ENCODE assay signal across 9 cellular contexts in the genomic region with DNA sequence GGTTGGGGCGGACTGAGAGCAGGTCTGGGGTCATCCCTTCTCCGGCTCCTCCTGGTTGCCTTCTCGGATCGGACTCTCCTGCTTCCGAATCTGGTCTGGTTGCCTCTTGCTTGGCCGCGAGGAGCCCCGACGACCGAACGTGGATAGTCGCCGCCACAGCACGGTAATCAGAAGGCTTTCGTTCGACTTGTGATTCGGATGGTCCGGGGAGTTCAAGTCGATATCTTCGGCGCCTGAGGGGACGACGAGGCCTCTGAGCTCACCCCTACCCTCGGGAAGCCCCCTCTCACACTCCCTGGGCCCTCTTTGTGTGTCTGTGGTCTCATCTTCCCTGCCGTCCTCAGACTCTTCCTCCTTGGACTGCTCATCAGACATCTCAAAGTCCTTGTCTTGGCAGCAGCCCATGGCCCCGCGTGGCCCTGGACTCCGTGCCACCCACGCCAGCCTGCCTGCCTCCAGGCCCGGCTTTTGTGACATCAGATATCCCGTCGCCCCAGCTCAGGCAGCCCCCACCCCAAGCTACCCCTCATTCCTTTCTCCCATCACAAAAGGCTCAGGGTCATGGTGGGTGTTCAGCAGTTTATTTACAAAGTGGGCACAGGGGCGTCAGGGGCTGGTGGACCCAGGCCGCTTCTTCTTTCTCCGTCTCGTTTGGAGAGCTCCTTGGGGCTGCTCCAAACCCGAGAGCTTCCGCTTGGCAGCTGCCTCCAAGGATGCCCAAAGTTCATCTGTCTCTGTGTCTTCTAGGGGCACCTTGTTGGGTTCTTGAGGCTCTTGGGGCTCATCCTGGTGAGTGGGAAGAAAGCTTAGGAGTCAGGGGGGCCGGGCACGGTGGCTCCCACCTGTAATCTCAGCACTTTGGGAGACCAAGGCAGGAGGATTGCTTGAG. TPM values are rescaled to one million over a fixed set of nuclear protein-coding genes. Genes with fewer than 3 reads are reported as not detected.
DNase-seq lines count a peak whose midpoint lies in the region; ATAC-seq and TF ChIP-seq lines count a peak whose summit lies in the region.
"Had no signal": no experiment of that assay in that cellular context is flagged by ENCODE, and none has a peak within 500 bp of the region (broad histone marks: within the 10 kb centered on the region; RNA-seq: fewer than 3 reads in every experiment).

A gene (minus strand): TSS at position 496 of the 889 bp plus-strand sequence.

- no peak for TF ChIP-seq POLR2A in erythroblast (IDR thresholded peaks at IDR 0.05; ENCODE audit: low read length)

- H3K27me3 Mint-ChIP-seq in activated naive CD8-positive, alpha-beta T cell treated with anti-CD3 and anti-CD28 coated beads, Interleukin-2, amount 10 ng/mL, durations not matched to agents 7 days and 5 days: no peaks in the 10 kb centered on the region

- H3K4me3 Mint-ChIP-seq in activated naive CD8-positive, alpha-beta T cell treated with anti-CD3 and anti-CD28 coated beads, Interleukin-2, amount 10 ng/mL, durations not matched to agents 7 days and 5 days: peak within 1 kb of the TSS; percentile 99

- H3K36me3 Mint-ChIP-seq in activated naive CD8-positive, alpha-beta T cell treated with anti-CD3 and anti-CD28 coated beads, Interleukin-2, amount 10 ng/mL, durations not matched to agents 7 days and 5 days: peaks cover 14% of the 10 kb centered on the region

- DNase-seq in activated CD8-positive, alpha-beta memory T cell treated with anti-CD3 and anti-CD28 coated beads for 24 hours: peak; percentile 70
- DNase-seq in activated CD8-positive, alpha-beta memory T cell treated with anti-CD3 and anti-CD28 coated beads, Interleukin-2, amount 50 U/mL, for 4 hours: no peak
- no peak for DNase-seq in activated naive CD8-positive, alpha-beta T cell treated with anti-CD3 and anti-CD28 coated beads, Interleukin-2, amount 10 ng/mL, durations not matched to agents 7 days and 5 days
- no peak for DNase-seq in erythroblast (lab: John Stamatoyannopoulos, UW)

- H3K27me3 ChIP-seq in iPS-15b (ENCODE audit: control insufficient read depth, insufficient read depth, low read length): no peaks in the 10 kb centered on the region

- H3K27ac ChIP-seq in skin epidermis: peak within 1 kb of the TSS; percentile 76 to 99 (median 95)

- H3K4me1 ChIP-seq in iPS-15b (ENCODE audit: control insufficient read depth, insufficient read depth, low read length): peaks cover 6% of the 10 kb centered on the region

- no peaks in the 10 kb centered on the region for H3K9me3 ChIP-seq in iPS-15b (ENCODE audit: control insufficient read depth, insufficient read depth, low read length)

- ATAC-seq in HG03378 (IDR thresholded peaks at IDR 0.05; ENCODE audit: unreplicated experiment) (peak; percentile 13), HG03045 (IDR thresholded peaks at IDR 0.05; ENCODE audit: unreplicated experiment) (no peak)
- ATAC-seq in activated naive CD8-positive, alpha-beta T cell treated with anti-CD3 and anti-CD28 coated beads, Interleukin-2, amount 10 ng/mL, durations not matched to agents 7 days and 5 days (ENCODE audit: low read depth): peak; percentile 6

- H3K9ac ChIP-seq in iPS-15b (ENCODE audit: low read depth, low read length): peak within 1 kb of the TSS; percentile 92

- H3K4me3 ChIP-seq in iPS-15b (ENCODE audit: low read depth, low read length) (peak within 1 kb of the TSS; percentile 92), skin epidermis (peak within 1 kb of the TSS; percentile 73 to 98 (median 92))

- H3K27ac Mint-ChIP-seq in activated naive CD8-positive, alpha-beta T cell treated with anti-CD3 and anti-CD28 coated beads, Interleukin-2, amount 10 ng/mL, durations not matched to agents 7 days and 5 days: peak within 1 kb of the TSS; percentile 100

- POLR2A ChIA-PET in activated naive CD8-positive, alpha-beta T cell treated with anti-CD3 and anti-CD28 coated beads, Interleukin-2, amount 10 ng/mL, durations not matched to agents 7 days and 5 days (lab: Charles Lee): interaction anchor here (0.7 to 4.1 kb wide), 23 partner anchors 8 to 231 kb away, joined by 3 to 102 read pairs (median 5); a partner anchor contains a TSS

- H3K4me1 Mint-ChIP-seq in activated naive CD8-positive, alpha-beta T cell treated with anti-CD3 and anti-CD28 coated beads, Interleukin-2, amount 10 ng/mL, durations not matched to agents 7 days and 5 days: peaks cover 28% of the 10 kb centered on the region

- peaks cover 23% of the 10 kb centered on the region for H3K36me3 ChIP-seq in iPS-15b (ENCODE audit: control insufficient read depth, insufficient read depth, low read length)

- H3K9me3 Mint-ChIP-seq in activated naive CD8-positive, alpha-beta T cell treated with anti-CD3 and anti-CD28 coated beads, Interleukin-2, amount 10 ng/mL, durations not matched to agents 7 days and 5 days: no peaks in the 10 kb centered on the region

RNA-seq across cellular contexts. Expression of the gene that starts here (rescaled TPM):
- not detected for total RNA-seq in activated naive CD8-positive, alpha-beta T cell treated with anti-CD3 and anti-CD28 coated beads, Interleukin-2, amount 10 ng/mL, durations not matched to agents 7 days and 5 days
- total RNA-seq: frontal cortex had no signal

Comparison
In these comparisons a context has a peak if more than half of its experiments do, and no peak if none do; other contexts are left out.
1. Peak in ATAC-seq in activated naive CD8-positive, alpha-beta T cell treated with anti-CD3 and anti-CD28 coated beads, Interleukin-2, amount 10 ng/mL, durations not matched to agents 7 days and 5 days; RNA of the gene not detected or under 1 TPM.